ENCODE assay signal across 19 cellular contexts in genomic region chr4:146255874-146256273, GRCh38. TPM values are rescaled to one million over a fixed set of nuclear protein-coding genes. Genes with fewer than 3 reads are reported as not detected.
A peak's percentile ranks its signal among the peaks of the same experiment; 100 is the strongest.
DNase-seq lines count a peak whose midpoint lies in the region; TF ChIP-seq lines count a peak whose summit lies in the region.
"Had no signal": no experiment of that assay in that cellular context is flagged by ENCODE, and none has a peak within 500 bp of the region (broad histone marks: within the 10 kb centered on the region; RNA-seq: fewer than 3 reads in every experiment).

No MANE protein-coding gene starts in this region.

- peak overlapping the region; percentile 92 for H3K27ac ChIP-seq in SJSA1
- H3K27ac ChIP-seq: heart left ventricle had no signal

- DNase-seq in GM03348 (ENCODE audit: low spot score) (peak; percentile 44), SJSA1 (ENCODE audit: low read depth in 1 of 2, low spot score in 2 of 2) (peak in 1 of 2 experiments; percentile 85), fibroblast of mammary gland (ENCODE audit: low read depth) (peak; percentile 47), retinal pigment epithelial cell (ENCODE audit: low read depth) (peak; percentile 32), H7 (no peak), UCSD-AML1 (lab: John Stamatoyannopoulos, UW; ENCODE audit: unreplicated experiment) (no peak), NCI-H1417 treated with DMSO at 0.1 percent for 48 hours (lab: John Stamatoyannopoulos, UW) (no peak)
- DNase-seq in activated CD4-positive, alpha-beta memory T cell treated with anti-CD3 and anti-CD28 coated beads, Interleukin-2, amount 10 ng/mL, durations not matched to agents 7 days and 5 days = no peak
- DNase-seq: activated CD4-positive, alpha-beta T cell treated with anti-CD3 and anti-CD28 coated beads, Interleukin-2, amount 10 ng/mL, durations not matched to agents 7 days and 5 days; aorta; Calu3; heart left ventricle; left ventricle myocardium superior; NCI-H1092; NCI-H345; substantia nigra had no signal

- H3K36me3 Mint-ChIP-seq in activated CD4-positive, alpha-beta memory T cell treated with anti-CD3 and anti-CD28 coated beads, Interleukin-2, amount 10 ng/mL, durations not matched to agents 7 days and 5 days (ENCODE audit: low read depth) = no peaks in the 10 kb centered on the region

- no peaks in the 10 kb centered on the region for H3K9me3 ChIP-seq in SJSA1 (replicated peaks)
- H3K9me3 ChIP-seq: heart left ventricle had no signal

- POLR2A ChIA-PET in activated CD4-positive, alpha-beta memory T cell treated with anti-CD3 and anti-CD28 coated beads, Interleukin-2, amount 10 ng/mL, durations not matched to agents 7 days and 5 days (lab: Charles Lee) = no interaction called here

- no peaks in the 10 kb centered on the region for H3K4me1 Mint-ChIP-seq in activated CD4-positive, alpha-beta memory T cell treated with anti-CD3 and anti-CD28 coated beads, Interleukin-2, amount 10 ng/mL, durations not matched to agents 7 days and 5 days
- H3K4me1 Mint-ChIP-seq: activated CD4-positive, alpha-beta T cell treated with anti-CD3 and anti-CD28 coated beads, Interleukin-2, amount 10 ng/mL, durations not matched to agents 7 days and 5 days; activated T-helper 17 cell treated with anti-CD3 and anti-CD28 coated beads, Interleukin-2, amount 50 U/mL, for 72 hours; neural crest cell had no signal

- TF ChIP-seq CTCF in fibroblast of mammary gland (conservative IDR thresholded peaks at IDR 0.05; ENCODE audit: control insufficient read depth, insufficient read depth, low read depth, low read length) (no peak), retinal pigment epithelial cell (conservative IDR thresholded peaks at IDR 0.05; ENCODE audit: low read depth, low read length) (no peak)

- no peaks in the 10 kb centered on the region for H3K27me3 Mint-ChIP-seq in activated CD4-positive, alpha-beta memory T cell treated with anti-CD3 and anti-CD28 coated beads, Interleukin-2, amount 10 ng/mL, durations not matched to agents 7 days and 5 days
- H3K27me3 Mint-ChIP-seq: activated CD4-positive, alpha-beta T cell treated with anti-CD3 and anti-CD28 coated beads, Interleukin-2, amount 10 ng/mL, durations not matched to agents 7 days and 5 days; activated T-helper 17 cell treated with anti-CD3 and anti-CD28 coated beads, Interleukin-2, amount 50 U/mL, for 72 hours had no signal

- H3K4me3 ChIP-seq in SJSA1 (no peak overlapping the region), fibroblast of mammary gland (ENCODE audit: control insufficient read depth, low read depth, low read length) (no peak overlapping the region), retinal pigment epithelial cell (ENCODE audit: low read length) (no peak overlapping the region), H7 (ENCODE audit: insufficient read depth, low read depth, low read length) (no peak overlapping the region)
- H3K4me3 ChIP-seq: heart left ventricle, smooth muscle cell had no signal

- H3K4me3 Mint-ChIP-seq in activated CD4-positive, alpha-beta memory T cell treated with anti-CD3 and anti-CD28 coated beads, Interleukin-2, amount 10 ng/mL, durations not matched to agents 7 days and 5 days = no peak overlapping the region
- H3K4me3 Mint-ChIP-seq: activated CD4-positive, alpha-beta T cell treated with anti-CD3 and anti-CD28 coated beads, Interleukin-2, amount 10 ng/mL, durations not matched to agents 7 days and 5 days; activated T-helper 17 cell treated with anti-CD3 and anti-CD28 coated beads, Interleukin-2, amount 50 U/mL, for 72 hours; neural crest cell had no signal

- no peak overlapping the region for H3K27ac Mint-ChIP-seq in activated CD4-positive, alpha-beta memory T cell treated with anti-CD3 and anti-CD28 coated beads, Interleukin-2, amount 10 ng/mL, durations not matched to agents 7 days and 5 days
- H3K27ac Mint-ChIP-seq: activated CD4-positive, alpha-beta T cell treated with anti-CD3 and anti-CD28 coated beads, Interleukin-2, amount 10 ng/mL, durations not matched to agents 7 days and 5 days; activated T-helper 17 cell treated with anti-CD3 and anti-CD28 coated beads, Interleukin-2, amount 50 U/mL, for 72 hours had no signal

- H3K9me3 Mint-ChIP-seq in activated CD4-positive, alpha-beta memory T cell treated with anti-CD3 and anti-CD28 coated beads, Interleukin-2, amount 10 ng/mL, durations not matched to agents 7 days and 5 days = no peaks in the 10 kb centered on the region
- H3K9me3 Mint-ChIP-seq: activated CD4-positive, alpha-beta T cell treated with anti-CD3 and anti-CD28 coated beads, Interleukin-2, amount 10 ng/mL, durations not matched to agents 7 days and 5 days; activated T-helper 17 cell treated with anti-CD3 and anti-CD28 coated beads, Interleukin-2, amount 50 U/mL, for 72 hours; neural crest cell had no signal

- CTCF ChIA-PET in activated CD4-positive, alpha-beta memory T cell treated with anti-CD3 and anti-CD28 coated beads, Interleukin-2, amount 10 ng/mL, durations not matched to agents 7 days and 5 days (lab: Charles Lee) = no interaction called here

- peaks cover 35% of the 10 kb centered on the region for H3K4me1 ChIP-seq in SJSA1 (replicated peaks)

- no peaks in the 10 kb centered on the region for H3K27me3 ChIP-seq in SJSA1 (replicated peaks)
- no peaks in the 10 kb centered on the region for H3K27me3 ChIP-seq in H7 (ENCODE audit: control insufficient read depth, insufficient read depth, low read length)
- H3K27me3 ChIP-seq: heart left ventricle had no signal

- H3K36me3 ChIP-seq in SJSA1 (no peaks in the 10 kb centered on the region), H7 (replicated peaks; ENCODE audit: control insufficient read depth, insufficient read depth, low read length) (no peaks in the 10 kb centered on the region)

RNA-seq across cellular contexts. Expression of gene REELD1, which starts 41.5 kb away (rescaled TPM):
- 0.05 TPM in 1 of 2 replicates, not detected in the other for total RNA-seq in SJSA1 (2014; rRNA removed; shearing (Covaris generic))
- total RNA-seq in activated CD4-positive, alpha-beta memory T cell treated with anti-CD3 and anti-CD28 coated beads, Interleukin-2, amount 10 ng/mL, durations not matched to agents 7 days and 5 days = not detected
- total RNA-seq in H7 (2014; rRNA removed; shearing (Covaris generic)) = 0.14 TPM in 1 of 2 replicates, not detected in the other
- total RNA-seq: Calu3, left ventricle myocardium superior, neural crest cell, smooth muscle cell had no signal

Comparison
In these comparisons a context has a peak if more than half of its experiments do, and no peak if none do; other contexts are left out.
1. DNase-seq: peak in GM03348 (single experiment), fibroblast of mammary gland (single experiment) and retinal pigment epithelial cell (single experiment); none in activated CD4-positive, alpha-beta memory T cell treated with anti-CD3 and anti-CD28 coated beads, Interleukin-2, amount 10 ng/mL, durations not matched to agents 7 days and 5 days (single experiment), H7 (single experiment), UCSD-AML1 (single experiment) and NCI-H1417 treated with DMSO at 0.1 percent for 48 hours (single experiment).